In genomic region chr1:65308781-65309316, GRCh38 we compare ENCODE assay signal across 9 cellular contexts. TPM values are rescaled to one million over a fixed set of nuclear protein-coding genes. Genes with fewer than 3 reads are reported as not detected.
DNase-seq lines count a peak whose midpoint lies in the region; ATAC-seq, FAIRE-seq and TF ChIP-seq lines count a peak whose summit lies in the region.
"Had no signal": no experiment of that assay in that cellular context is flagged by ENCODE, and none has a peak within 500 bp of the region (broad histone marks: within the 10 kb centered on the region; RNA-seq: fewer than 3 reads in every experiment).

No MANE protein-coding gene starts in this region.

- H3K9ac ChIP-seq in K562 (ENCODE audit: insufficient read depth in 1 of 2, low read depth in 2 of 2, low read length in 2 of 2) (peak overlapping the region; percentile 37 to 91), mesenchymal stem cell (ENCODE audit: low read length) (no peak overlapping the region)

- H3K14ac ChIP-seq in mesenchymal stem cell (ENCODE audit: low read length in 2 of 2) = no peak overlapping the region

- no peaks in the 10 kb centered on the region for H3K9me3 Mint-ChIP-seq in type B pancreatic cell
- H3K9me3 Mint-ChIP-seq in CD8-positive, alpha-beta memory T cell = peaks cover 0 to 6% (median 3%) of the 10 kb centered on the region in 5 donors

- peak overlapping the region; percentile 28 for H3K27ac ChIP-seq in cardiac muscle cell
- H3K27ac ChIP-seq in K562 (ENCODE audit: extremely low read depth, low read depth, low read length) = peak overlapping the region; percentile 68
- H3K27ac ChIP-seq in mesenchymal stem cell (ENCODE audit: low read length, poor library complexity, severe bottlenecking) = no peak overlapping the region
- no peak overlapping the region for H3K27ac ChIP-seq in CD8-positive, alpha-beta memory T cell (ENCODE audit: low read depth, low read length)

- peak; percentile 37 for FAIRE-seq in K562 (lab: Jason Lieb, UNC)
- FAIRE-seq in GM12892 (lab: Jason Lieb, UNC) = no peak

- H2BK120ac ChIP-seq in mesenchymal stem cell (ENCODE audit: low read depth, low read length) = no peak overlapping the region

- CTCF ChIA-PET in K562 (lab: Yijun Ruan, JAX; ENCODE audit: low intra/inter-chr PET ratio) = no interaction called here
- CTCF ChIA-PET in CD8-positive, alpha-beta memory T cell (lab: Charles Lee) = interaction anchor here (0.6 kb wide), 1 partner anchor 10 kb away, joined by 3 read pairs; no protein-coding TSS in a partner anchor

- peak overlapping the region; percentile 93 for H3K4me3 Mint-ChIP-seq in type B pancreatic cell
- peak overlapping the region in 3 of 7 donors; percentile 19 to 38 (median 23) for H3K4me3 Mint-ChIP-seq in CD8-positive, alpha-beta memory T cell

- H3K36me3 Mint-ChIP-seq in type B pancreatic cell = no peaks in the 10 kb centered on the region
- peaks cover 0 to 13% (median 0%) of the 10 kb centered on the region in 3 donors for H3K36me3 Mint-ChIP-seq in CD8-positive, alpha-beta memory T cell

- no peak for TF ChIP-seq RAD21 in K562 (CRISPR knock-in tag; conservative IDR thresholded peaks at IDR 0.05 in 1 of 2, IDR thresholded peaks at IDR 0.05 in 1 of 2)

- H3K4me1 Mint-ChIP-seq in type B pancreatic cell (ENCODE audit: unreplicated experiment) = peaks cover 11% of the 10 kb centered on the region
- peaks cover 5 to 14% (median 9%) of the 10 kb centered on the region in 3 donors for H3K4me1 Mint-ChIP-seq in CD8-positive, alpha-beta memory T cell

- peaks cover 5% of the 10 kb centered on the region; the same call in 1 of the 2 replicates for H4K20me1 ChIP-seq in K562 (replicated peaks; ENCODE audit: control insufficient read depth, insufficient read depth, low read length)

- H3K9me1 ChIP-seq in K562 (ENCODE audit: control insufficient read depth, insufficient read depth, low read length) = no peaks in the 10 kb centered on the region

- TF ChIP-seq CTCF in cardiac muscle cell (IDR thresholded peaks at IDR 0.05; ENCODE audit: low read depth, low read length) (no peak), K562 (IDR thresholded peaks at IDR 0.05 in 2 of 3, conservative IDR thresholded peaks at IDR 0.05 in 1 of 3; ENCODE audit: insufficient read depth in 2 of 3, low read depth in 1 of 3, low read length in 3 of 3) (no peak), type B pancreatic cell (conservative IDR thresholded peaks at IDR 0.05) (no peak)

- H2BK5ac ChIP-seq in mesenchymal stem cell (ENCODE audit: low read depth, low read length, poor library complexity, severe bottlenecking) = no peak overlapping the region

- intact Hi-C loops in left cardiac atrium (cut with DNase I) = no loop called here
- intact Hi-C loops in K562 (cut with micrococcal nuclease) = loop anchor here (1.0 to 5.0 kb wide), 3 partner anchors 16 to 72 kb away; no protein-coding TSS in a partner anchor

- DNase-seq in cardiac muscle cell (ENCODE audit: low read depth in 1 of 2, low spot score in 1 of 2) (peak in 1 of 2 donors; percentile 6), left cardiac atrium (no peak), K562 (ENCODE audit: extremely low read depth in 1 of 4, low spot score in 3 of 4) (no peak), mesenchymal stem cell (no peak), type B pancreatic cell (ENCODE audit: extremely low spot score, unreplicated experiment) (no peak), LoVo (ENCODE audit: low spot score) (no peak), GM12892 (ENCODE audit: insufficient read length) (no peak)
- no peak for DNase-seq in CD8-positive, alpha-beta memory T cell

- H2BK12ac ChIP-seq in mesenchymal stem cell (ENCODE audit: low read length in 2 of 2) = no peak overlapping the region

- H3K27me3 Mint-ChIP-seq in type B pancreatic cell = peaks cover 48% of the 10 kb centered on the region
- peaks cover 35 to 51% of the 10 kb centered on the region in 2 donors for H3K27me3 Mint-ChIP-seq in CD8-positive, alpha-beta memory T cell

- H2AFZ ChIP-seq in K562 (ENCODE audit: low read depth, low read length) = no peak overlapping the region
- no peak overlapping the region for H2AFZ ChIP-seq in mesenchymal stem cell (ENCODE audit: low read depth, low read length)

- H3K27me3 ChIP-seq in cardiac muscle cell (no peaks in the 10 kb centered on the region), K562 (ENCODE audit: control insufficient read depth in 2 of 2, insufficient read depth in 2 of 2, low read length in 2 of 2) (no peaks in the 10 kb centered on the region), mesenchymal stem cell (ENCODE audit: control insufficient read depth in 1 of 2, insufficient read depth in 1 of 2, low read length in 2 of 2) (peaks cover 0 to 40% of the 10 kb centered on the region in 2 experiments)
- H3K27me3 ChIP-seq in CD8-positive, alpha-beta memory T cell (ENCODE audit: insufficient read depth, low read length, poor library complexity, severe bottlenecking) = peaks cover 4% of the 10 kb centered on the region

- H3K36me3 ChIP-seq in cardiac muscle cell = no peaks in the 10 kb centered on the region
- peaks cover 26% of the 10 kb centered on the region; the same call in 1 of the 3 replicates for H3K36me3 ChIP-seq in K562 (ENCODE audit: control insufficient read depth, insufficient read depth, low read length)
- no peaks in the 10 kb centered on the region for H3K36me3 ChIP-seq in mesenchymal stem cell (ENCODE audit: control insufficient read depth in 1 of 2, insufficient read depth in 2 of 2, low read depth in 1 of 2, low read length in 2 of 2)
- no peaks in the 10 kb centered on the region for H3K36me3 ChIP-seq in CD8-positive, alpha-beta memory T cell (ENCODE audit: insufficient read depth, low read length)

- TF ChIP-seq POLR2A in K562 (conservative IDR thresholded peaks at IDR 0.05) (no peak), GM12892 (IDR thresholded peaks at IDR 0.05; ENCODE audit: low read depth, low read length) (no peak)

- POLR2A ChIA-PET in K562 (lab: Yijun Ruan, JAX) = interaction anchor here (0.7 to 2.3 kb wide), 8 partner anchors 8 to 123 kb away, joined by 3 to 13 read pairs (median 4); no protein-coding TSS in a partner anchor
- POLR2A ChIA-PET in CD8-positive, alpha-beta memory T cell (lab: Charles Lee) = no interaction called here

- H3K27ac Mint-ChIP-seq in type B pancreatic cell = peak overlapping the region; percentile 10
- no peak overlapping the region for H3K27ac Mint-ChIP-seq in CD8-positive, alpha-beta memory T cell

- H3K79me2 ChIP-seq in K562 (ENCODE audit: control insufficient read depth, insufficient read depth, low read length) = peaks cover 71% of the 10 kb centered on the region

- no peak overlapping the region for H3K4ac ChIP-seq in mesenchymal stem cell (ENCODE audit: low read depth in 1 of 2, low read length in 2 of 2)

- ATAC-seq in left cardiac atrium (no peak), K562 (no peak)

- no peak overlapping the region for H2BK15ac ChIP-seq in mesenchymal stem cell (ENCODE audit: low read depth, poor library complexity, severe bottlenecking)

- H3K23ac ChIP-seq in mesenchymal stem cell (ENCODE audit: low read length in 2 of 2) = no peak overlapping the region

- H3K4me1 ChIP-seq in cardiac muscle cell (ENCODE audit: low read depth) = peaks cover 5% of the 10 kb centered on the region
- H3K4me1 ChIP-seq in K562 (replicated peaks in 1 of 2; ENCODE audit: control insufficient read depth in 2 of 2, insufficient read depth in 2 of 2, low read length in 2 of 2) = peaks cover 16 to 25% of the 10 kb centered on the region in 2 experiments; a peak in 4 of 5 replicates
- H3K4me1 ChIP-seq in mesenchymal stem cell (ENCODE audit: control insufficient read depth, insufficient read depth, low read depth, low read length) = peaks cover 6% of the 10 kb centered on the region
- no peaks in the 10 kb centered on the region for H3K4me1 ChIP-seq in CD8-positive, alpha-beta memory T cell (ENCODE audit: insufficient read depth, low read length)

- BruUV-seq in K562 (replicated peaks; lab: Mats Ljungman, UMichigan) = no TSS peak

- H3K9me3 ChIP-seq in cardiac muscle cell (ENCODE audit: low read depth) (no peaks in the 10 kb centered on the region), K562 (replicated peaks; ENCODE audit: control insufficient read depth, insufficient read depth, low read depth, low read length) (no peaks in the 10 kb centered on the region), mesenchymal stem cell (ENCODE audit: control insufficient read depth, low read length) (no peaks in the 10 kb centered on the region)
- no peaks in the 10 kb centered on the region for H3K9me3 ChIP-seq in CD8-positive, alpha-beta memory T cell (ENCODE audit: low read length)

- TF ChIP-seq EP300 in K562 (IDR thresholded peaks at IDR 0.05; ENCODE audit: low read length) = no peak

- WGBS in K562 (ENCODE audit: insufficient coverage, low coverage, missing lambda C conversion rate) = 21% methylated on average over 14 of the region's 22 CpGs
- 7% methylated on average over 17 of the region's 22 CpGs for WGBS in mesenchymal stem cell

- no peak overlapping the region for H2AK5ac ChIP-seq in mesenchymal stem cell (ENCODE audit: low read length, severe bottlenecking)

- H4K91ac ChIP-seq in mesenchymal stem cell (ENCODE audit: low read length) = no peak overlapping the region

- in situ Hi-C loops in K562 (cut with MboI) = no loop called here

- H3K4me2 ChIP-seq in K562 (ENCODE audit: insufficient read depth, low read length) = peak overlapping the region; percentile 78
- peak overlapping the region; percentile 79 for H3K4me2 ChIP-seq in mesenchymal stem cell (ENCODE audit: low read length, poor library complexity, severe bottlenecking)

- no peak overlapping the region for H3K18ac ChIP-seq in mesenchymal stem cell (ENCODE audit: low read depth in 1 of 2, low read length in 2 of 2)

- H3K4me3 ChIP-seq in cardiac muscle cell = peak overlapping the region; percentile 61
- peak overlapping the region; percentile 51 for H3K4me3 ChIP-seq in K562
- H3K4me3 ChIP-seq in mesenchymal stem cell (ENCODE audit: insufficient read depth in 1 of 2, low read depth in 1 of 2, low read length in 2 of 2) = peak overlapping the region; percentile 50 to 58
- no peak overlapping the region for H3K4me3 ChIP-seq in CD8-positive, alpha-beta memory T cell (ENCODE audit: low read length)
- H3K4me3 ChIP-seq: lung had no signal

- no peak overlapping the region for H4K8ac ChIP-seq in mesenchymal stem cell (ENCODE audit: low read length)

- H3K79me1 ChIP-seq in mesenchymal stem cell (replicated peaks; ENCODE audit: low read length, poor library complexity, severe bottlenecking) = no peaks in the 10 kb centered on the region

RNA-seq across cellular contexts. Expression of gene DNAJC6, which starts 0.5 kb away (rescaled TPM):
- 39.7 and 54.5 TPM in 2 replicates for total RNA-seq in cardiac muscle cell
- polyA plus RNA-seq in cardiac muscle cell = 26.0 and 48.1 TPM in 2 replicates
- total RNA-seq in left cardiac atrium = 10 to 100 TPM; 13.8 to 15.4 TPM
- 83.6 and 231 TPM in 2 replicates for total RNA-seq in K562 (2011; cell fraction: chromatin; rRNA removed; ENCODE audit: low replicate concordance)
- 29.2 and 43.3 TPM in 2 replicates for total RNA-seq in K562 (2011; cell fraction: nucleolus; rRNA removed)
- total RNA-seq in K562 (2011; cell fraction: nucleoplasm; rRNA removed) = 81.3 and 133 TPM in 2 replicates
- 24.3 and 33.1 TPM in 2 replicates for total RNA-seq in K562 (2014; rRNA removed)
- total RNA-seq in K562 (2014; rRNA removed; fragmentation: Illumina TruSeq; extraction: Trizol) = 41.4 and 43.8 TPM in 2 replicates
- total RNA-seq in K562 (2015; rRNA removed; fragmentation: Illumina TruSeq; extraction: Trizol) = 26.8 and 28.0 TPM in 2 replicates
- total RNA-seq in K562 (2021) = 44.5 and 45.5 TPM in 2 replicates
- polyA plus RNA-seq in K562 (2011; rRNA removed) = 59.4 and 78.7 TPM in 2 replicates
- 36.5 and 44.9 TPM in 2 replicates for polyA plus RNA-seq in K562 (2011; cell fraction: cytosol; rRNA removed)
- 67.4 and 73.5 TPM in 2 replicates for polyA plus RNA-seq in K562 (2011; cell fraction: nucleus; rRNA removed)
- 21.9 and 27.0 TPM in 2 replicates for polyA plus RNA-seq in K562 (2012)
- 44.7 and 49.7 TPM in 2 replicates for polyA plus RNA-seq in K562 (2014; fragmentation: Illumina TruSeq; extraction: Trizol)
- polyA plus RNA-seq in K562 (2014; fragmentation: Nextera tagmentation; extraction: Ambion mirVana) = 1 to 10 TPM; 6.7 to 8.2 TPM
- polyA plus RNA-seq in K562 (2014; rRNA removed) = 24.0 and 28.1 TPM in 2 replicates
- polyA minus RNA-seq in K562 (2011; rRNA and poly(A)+ RNA removed) = 118 and 129 TPM in 2 replicates
- polyA minus RNA-seq in K562 (2011; cell fraction: cytosol; rRNA and poly(A)+ RNA removed) = 41.0 and 50.6 TPM in 2 replicates
- 73.6 and 103 TPM in 2 replicates for polyA minus RNA-seq in K562 (2011; cell fraction: nucleus; rRNA and poly(A)+ RNA removed)
- polyA plus RNA-seq in mesenchymal stem cell (2013, experiment 1 of 2) = 5.3 TPM
- 4.3 TPM for polyA plus RNA-seq in mesenchymal stem cell (2013, experiment 2 of 2)
- total RNA-seq in type B pancreatic cell (ENCODE audit: low replicate concordance) = 4.1 and 10.4 TPM in 2 replicates
- 0.47 TPM for polyA plus RNA-seq in GM12892 (2012; ENCODE audit: missing spikeins)
- 1 to 10 TPM; 5.1 to 5.6 TPM for total RNA-seq in CD8-positive, alpha-beta memory T cell
- polyA plus RNA-seq in CD8-positive, alpha-beta memory T cell = 1.0 TPM

Comparison
In these comparisons a context has a peak if more than half of its experiments do, and no peak if none do; other contexts are left out.
1. H3K27ac ChIP-seq: peak in cardiac muscle cell (single experiment) and K562 (single experiment); none in mesenchymal stem cell (single experiment) and CD8-positive, alpha-beta memory T cell (single experiment).